ENCODE assay signal across 27 cellular contexts in genomic region chr3:172225215-172225707, GRCh38.
"Had no signal": no experiment of that assay in that cellular context is flagged by ENCODE, and none has a peak within 500 bp of the region (broad histone marks: within the 10 kb centered on the region; RNA-seq: fewer than 3 reads in every experiment).

No MANE protein-coding gene starts in this region.

- H3K4me3 ChIP-seq: adrenal gland, body of pancreas, colonic mucosa, esophagus squamous epithelium, mucosa of descending colon, pancreas, right atrium auricular region, spleen, suprapubic skin, tibial nerve had no signal

- H3K27ac Mint-ChIP-seq: activated naive CD4-positive, alpha-beta T cell treated with anti-CD3 and anti-CD28 coated beads for 36 hours; activated naive CD8-positive, alpha-beta T cell treated with anti-CD3 and anti-CD28 coated beads for 36 hours; activated T-helper 1 cell treated with anti-CD3 and anti-CD28 coated beads, Interleukin-12 subunit alpha, Interleukin-12 subunit beta, Interleukin-2, Interleukin-4 antibody, amounts not matched to agents 30 ng/mL and 10 ng/mL and 1 ng/mL, durations not matched to agents 14 hours and 24 hours and 36 hours; T-helper 2 cell treated with Interferon-gamma antibody and Interleukin-4, amounts not matched to agents 5 μg/mL and 100 μg/mL, for 36 hours had no signal

- H3K27me3 ChIP-seq: adrenal gland, body of pancreas, colonic mucosa, esophagus squamous epithelium, pancreas, right atrium auricular region, spleen, suprapubic skin, tibial nerve had no signal

- H3K27me3 Mint-ChIP-seq: activated naive CD8-positive, alpha-beta T cell treated with anti-CD3 and anti-CD28 coated beads for 36 hours had no signal

- ATAC-seq: body of pancreas, left ventricle myocardium superior, mucosa of descending colon had no signal

- DNase-seq: activated CD4-positive, alpha-beta T cell treated with anti-CD3 and anti-CD28 coated beads for 4 hours; activated CD4-positive, alpha-beta T cell treated with anti-CD3 and anti-CD28 coated beads, Interleukin-2, amount 50 U/mL, for 48 hours; activated CD8-positive, alpha-beta memory T cell treated with anti-CD3 and anti-CD28 coated beads for 24 hours; activated effector memory CD4-positive, alpha-beta T cell treated with anti-CD3 and anti-CD28 coated beads, Interleukin-2, amount 50 U/mL, for 16 hours; activated naive CD4-positive, alpha-beta T cell treated with anti-CD3 and anti-CD28 coated beads for 36 hours; activated naive CD8-positive, alpha-beta T cell treated with anti-CD3 and anti-CD28 coated beads for 36 hours; activated T-cell treated with anti-CD3 and anti-CD28 coated beads, Interleukin-2, amount 50 U/mL, for 1 hour; adrenal gland; aorta; body of pancreas; colonic mucosa; effector CD8-positive, alpha-beta T cell; esophagus squamous epithelium; foreskin melanocyte; islet precursor cell; left ventricle myocardium superior; mucosa of descending colon; pancreas; spleen; stimulated activated naive CD4-positive, alpha-beta T cell; T-helper 1 cell had no signal

- H3K4me3 Mint-ChIP-seq: activated naive CD4-positive, alpha-beta T cell treated with anti-CD3 and anti-CD28 coated beads for 36 hours; activated naive CD8-positive, alpha-beta T cell treated with anti-CD3 and anti-CD28 coated beads for 36 hours; activated T-helper 1 cell treated with anti-CD3 and anti-CD28 coated beads, Interleukin-12 subunit alpha, Interleukin-12 subunit beta, Interleukin-2, Interleukin-4 antibody, amounts not matched to agents 30 ng/mL and 10 ng/mL and 1 ng/mL, durations not matched to agents 14 hours and 24 hours and 36 hours; T-helper 2 cell treated with Interferon-gamma antibody and Interleukin-4, amounts not matched to agents 5 μg/mL and 100 μg/mL, for 36 hours had no signal

- H3K4me1 Mint-ChIP-seq: activated naive CD8-positive, alpha-beta T cell treated with anti-CD3 and anti-CD28 coated beads for 36 hours had no signal

- H3K36me3 ChIP-seq: colonic mucosa, suprapubic skin had no signal

- H3K9me3 ChIP-seq: adrenal gland, body of pancreas, colonic mucosa, esophagus squamous epithelium, mucosa of descending colon, pancreas, right atrium auricular region, spleen, suprapubic skin, tibial nerve had no signal

- H3K27ac ChIP-seq: adrenal gland, colonic mucosa, epithelial cell of prostate, esophagus squamous epithelium, pancreas, right atrium auricular region, spleen, suprapubic skin, tibial nerve had no signal

- H3K9me3 Mint-ChIP-seq: activated naive CD4-positive, alpha-beta T cell treated with anti-CD3 and anti-CD28 coated beads for 36 hours; activated naive CD8-positive, alpha-beta T cell treated with anti-CD3 and anti-CD28 coated beads for 36 hours; activated T-helper 1 cell treated with anti-CD3 and anti-CD28 coated beads, Interleukin-12 subunit alpha, Interleukin-12 subunit beta, Interleukin-2, Interleukin-4 antibody, amounts not matched to agents 30 ng/mL and 10 ng/mL and 1 ng/mL, durations not matched to agents 14 hours and 24 hours and 36 hours; T-helper 2 cell treated with Interferon-gamma antibody and Interleukin-4, amounts not matched to agents 5 μg/mL and 100 μg/mL, for 36 hours had no signal

- H3K4me1 ChIP-seq: colonic mucosa had no signal
